Comparison of ENCODE assay signal across 2 cellular contexts in genomic region chr2:20582600-20583221, GRCh38.
TF ChIP-seq lines count a peak whose summit lies in the region.

No MANE protein-coding gene starts in this region.

TF ChIP-seq in endothelial cell of umbilical vein, 7 proteins besides CTCF, POLR2A, EP300 and RAD21:
- TF ChIP-seq EZH2 (IDR thresholded peaks at IDR 0.05; ENCODE audit: borderline replicate concordance, low read depth, low read length, severe bottlenecking) (no peak), FOS (IDR thresholded peaks at IDR 0.05; ENCODE audit: borderline replicate concordance, insufficient read depth, low read length) (no peak), GATA2 (IDR thresholded peaks at IDR 0.05; ENCODE audit: insufficient read depth, insufficient read length, low read depth, low read length) (no peak), POLR2AphosphoS5 (IDR thresholded peaks at IDR 0.05; ENCODE audit: insufficient read depth, low read depth, low read length) (no peak), JUN (IDR thresholded peaks at IDR 0.05; ENCODE audit: borderline replicate concordance, insufficient read depth, insufficient read length, low read depth) (no peak), MYC (IDR thresholded peaks at IDR 0.05; ENCODE audit: low read depth, low read length) (no peak)
- TF ChIP-seq, protein P1, sequence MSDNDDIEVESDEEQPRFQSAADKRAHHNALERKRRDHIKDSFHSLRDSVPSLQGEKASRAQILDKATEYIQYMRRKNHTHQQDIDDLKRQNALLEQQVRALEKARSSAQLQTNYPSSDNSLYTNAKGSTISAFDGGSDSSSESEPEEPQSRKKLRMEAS (IDR thresholded peaks at IDR 0.05; ENCODE audit: insufficient read depth, insufficient read length) = no peak
TF ChIP-seq in endothelial cell of umbilical vein: peak in this region for 0.

TF ChIP-seq in HEK293T, 16 proteins besides CTCF, POLR2A, EP300 and RAD21:
- TF ChIP-seq CTBP1 (IDR thresholded peaks at IDR 0.05; ENCODE audit: borderline replicate concordance) (no peak), SUZ12 (IDR thresholded peaks at IDR 0.05) (no peak), HDGF (IDR thresholded peaks at IDR 0.05; ENCODE audit: borderline replicate concordance) (no peak), LEF1 (IDR thresholded peaks at IDR 0.05; ENCODE audit: borderline replicate concordance) (no peak), ELF4 (IDR thresholded peaks at IDR 0.05) (no peak), NFRKB (IDR thresholded peaks at IDR 0.05) (no peak)
- TF ChIP-seq, protein P2, sequence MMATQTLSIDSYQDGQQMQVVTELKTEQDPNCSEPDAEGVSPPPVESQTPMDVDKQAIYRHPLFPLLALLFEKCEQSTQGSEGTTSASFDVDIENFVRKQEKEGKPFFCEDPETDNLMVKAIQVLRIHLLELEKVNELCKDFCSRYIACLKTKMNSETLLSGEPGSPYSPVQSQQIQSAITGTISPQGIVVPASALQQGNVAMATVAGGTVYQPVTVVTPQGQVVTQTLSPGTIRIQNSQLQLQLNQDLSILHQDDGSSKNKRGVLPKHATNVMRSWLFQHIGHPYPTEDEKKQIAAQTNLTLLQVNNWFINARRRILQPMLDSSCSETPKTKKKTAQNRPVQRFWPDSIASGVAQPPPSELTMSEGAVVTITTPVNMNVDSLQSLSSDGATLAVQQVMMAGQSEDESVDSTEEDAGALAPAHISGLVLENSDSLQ (IDR thresholded peaks at IDR 0.05) = no peak
TF ChIP-seq in HEK293T: peak in this region for 0.
